Comparison of ENCODE assay signal across 1 cellular context in genomic region chr19:17107546-17108452, GRCh38.
TF ChIP-seq lines count a peak whose summit lies in the region.

No MANE protein-coding gene starts in this region.

TF ChIP-seq in GM12878, 131 proteins besides CTCF, POLR2A, EP300 and RAD21 (continued from another document):
- peak; percentile 48; the same call in 1 of the 2 replicates for TF ChIP-seq POLR2AphosphoS5 (IDR thresholded peaks at IDR 0.05; ENCODE audit: low read length)
- TF ChIP-seq IRF3 (IDR thresholded peaks at IDR 0.05): no peak
- TF ChIP-seq RAD51 (IDR thresholded peaks at IDR 0.05): no peak
- TF ChIP-seq NFYA (IDR thresholded peaks at IDR 0.05; ENCODE audit: borderline replicate concordance, low read depth, low read length): no peak
- TF ChIP-seq ZNF622 (IDR thresholded peaks at IDR 0.05): no peak
- TF ChIP-seq, protein P1, sequence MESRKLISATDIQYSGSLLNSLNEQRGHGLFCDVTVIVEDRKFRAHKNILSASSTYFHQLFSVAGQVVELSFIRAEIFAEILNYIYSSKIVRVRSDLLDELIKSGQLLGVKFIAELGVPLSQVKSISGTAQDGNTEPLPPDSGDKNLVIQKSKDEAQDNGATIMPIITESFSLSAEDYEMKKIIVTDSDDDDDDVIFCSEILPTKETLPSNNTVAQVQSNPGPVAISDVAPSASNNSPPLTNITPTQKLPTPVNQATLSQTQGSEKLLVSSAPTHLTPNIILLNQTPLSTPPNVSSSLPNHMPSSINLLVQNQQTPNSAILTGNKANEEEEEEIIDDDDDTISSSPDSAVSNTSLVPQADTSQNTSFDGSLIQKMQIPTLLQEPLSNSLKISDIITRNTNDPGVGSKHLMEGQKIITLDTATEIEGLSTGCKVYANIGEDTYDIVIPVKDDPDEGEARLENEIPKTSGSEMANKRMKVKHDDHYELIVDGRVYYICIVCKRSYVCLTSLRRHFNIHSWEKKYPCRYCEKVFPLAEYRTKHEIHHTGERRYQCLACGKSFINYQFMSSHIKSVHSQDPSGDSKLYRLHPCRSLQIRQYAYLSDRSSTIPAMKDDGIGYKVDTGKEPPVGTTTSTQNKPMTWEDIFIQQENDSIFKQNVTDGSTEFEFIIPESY (IDR thresholded peaks at IDR 0.05): 0 out of 2 replicates have a peak, but pooled peaks have one; percentile 51
- no peak for TF ChIP-seq KLF5 (IDR thresholded peaks at IDR 0.05; ENCODE audit: partially characterized antibody)
